Comparison of ENCODE assay signal across 1 cellular context in the genomic region with DNA sequence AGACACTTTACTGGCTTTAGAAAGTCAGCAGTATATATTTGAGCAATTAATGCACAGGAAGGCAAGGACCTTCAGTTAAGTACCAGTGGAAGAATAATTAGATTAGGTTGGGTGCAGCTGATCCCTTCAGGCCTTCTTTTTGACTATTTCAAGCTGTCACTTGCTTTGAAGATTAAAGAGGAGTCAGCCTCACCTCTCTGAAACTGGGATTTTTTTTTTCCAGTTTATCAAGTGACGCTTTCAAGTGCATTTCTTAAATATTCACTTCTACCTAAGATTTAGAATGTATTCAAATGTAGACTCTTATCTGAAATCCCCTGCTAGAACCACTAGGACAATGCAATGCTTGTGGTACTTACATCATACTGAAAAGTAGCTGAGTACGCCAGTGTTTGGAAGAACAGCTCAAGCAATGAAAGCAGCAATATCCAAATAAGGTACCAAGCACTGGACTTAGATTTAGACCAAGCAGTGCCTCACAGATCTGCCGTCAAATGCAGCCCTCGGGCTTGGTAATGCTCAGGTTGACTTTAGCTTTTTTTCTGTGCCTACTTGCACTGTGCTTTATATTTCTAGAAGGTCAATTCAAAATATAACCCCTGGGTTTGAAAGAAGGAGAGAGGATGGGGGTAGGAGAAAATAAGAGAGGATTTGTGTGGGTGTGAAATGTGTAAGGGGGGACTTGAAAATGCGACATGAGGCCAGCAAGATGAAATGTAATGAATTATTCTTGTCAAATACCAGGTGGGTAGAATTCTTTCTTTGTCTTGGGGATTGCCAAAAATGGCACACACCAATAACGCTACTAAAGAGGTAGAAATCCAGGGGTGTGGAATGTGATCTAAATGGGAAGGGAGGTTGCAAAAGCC.
TF ChIP-seq lines count a peak whose summit lies in the region.

No MANE protein-coding gene starts in this region.

TF ChIP-seq in HEK293, 187 proteins besides CTCF, POLR2A, EP300 and RAD21 (continued from another document and continues in another):
- TF ChIP-seq ZNF202 (tag by site-specific recombination; IDR thresholded peaks at IDR 0.05; ENCODE audit: borderline replicate concordance) (no peak), KLF7 (tag by site-specific recombination; IDR thresholded peaks at IDR 0.05; ENCODE audit: borderline replicate concordance) (no peak), ZNF610 (tag by site-specific recombination; IDR thresholded peaks at IDR 0.05; ENCODE audit: borderline replicate concordance) (no peak), ZNF585B (tag by site-specific recombination; IDR thresholded peaks at IDR 0.05) (no peak), ZNF623 (tag by site-specific recombination; IDR thresholded peaks at IDR 0.05) (no peak), ZNF660 (tag by site-specific recombination; IDR thresholded peaks at IDR 0.05) (0 out of 2 replicates have a peak, but pooled peaks have one; percentile 32), ZNF654 (tag by site-specific recombination; IDR thresholded peaks at IDR 0.05; ENCODE audit: low read depth) (no peak), ZNF510 (tag by site-specific recombination; IDR thresholded peaks at IDR 0.05; ENCODE audit: insufficient replicate concordance) (no peak), ZNF768 (tag by site-specific recombination; IDR thresholded peaks at IDR 0.05) (no peak), ZNF184 (tag by site-specific recombination; IDR thresholded peaks at IDR 0.05) (no peak), MZF1 (tag by site-specific recombination; IDR thresholded peaks at IDR 0.05; ENCODE audit: borderline replicate concordance) (peak; percentile 55; the same call in 1 of the 2 replicates), ZNF785 (tag by site-specific recombination; IDR thresholded peaks at IDR 0.05) (no peak), ZFHX2 (tag by site-specific recombination; conservative IDR thresholded peaks at IDR 0.05) (peak; percentile 42), ZNF76 (tag by site-specific recombination; IDR thresholded peaks at IDR 0.05; ENCODE audit: borderline replicate concordance, low read depth) (no peak), ZBTB7A (tag by site-specific recombination; IDR thresholded peaks at IDR 0.05; ENCODE audit: low read depth) (no peak), ZNF426 (tag by site-specific recombination; IDR thresholded peaks at IDR 0.05) (no peak), ZNF366 (tag by site-specific recombination; conservative IDR thresholded peaks at IDR 0.05) (no peak), BCL11B (tag by site-specific recombination; IDR thresholded peaks at IDR 0.05; ENCODE audit: low read depth) (no peak), ZNF121 (tag by site-specific recombination; IDR thresholded peaks at IDR 0.05) (no peak), ZNF677 (tag by site-specific recombination; IDR thresholded peaks at IDR 0.05) (peak; percentile 84), ZSCAN23 (tag by site-specific recombination; IDR thresholded peaks at IDR 0.05) (no peak), ZNF391 (tag by site-specific recombination; IDR thresholded peaks at IDR 0.05; ENCODE audit: borderline replicate concordance, low read depth) (no peak), ZNF548 (tag by site-specific recombination; IDR thresholded peaks at IDR 0.05) (no peak), ZNF501 (tag by site-specific recombination; IDR thresholded peaks at IDR 0.05) (no peak), ZNF302 (tag by site-specific recombination; IDR thresholded peaks at IDR 0.05; ENCODE audit: low read depth) (no peak), ZNF558 (tag by site-specific recombination; IDR thresholded peaks at IDR 0.05) (no peak), ZNF2 (tag by site-specific recombination; IDR thresholded peaks at IDR 0.05) (no peak), ZBTB48 (tag by site-specific recombination; IDR thresholded peaks at IDR 0.05) (no peak), KLF1 (tag by site-specific recombination; IDR thresholded peaks at IDR 0.05) (no peak), ZNF169 (tag by site-specific recombination; IDR thresholded peaks at IDR 0.05) (no peak), SETDB1 (IDR thresholded peaks at IDR 0.05; ENCODE audit: insufficient read length, low read length) (no peak), ZNF112 (tag by site-specific recombination; IDR thresholded peaks at IDR 0.05) (no peak), ZNF248 (tag by site-specific recombination; IDR thresholded peaks at IDR 0.05) (no peak)
- TF ChIP-seq, protein P1, sequence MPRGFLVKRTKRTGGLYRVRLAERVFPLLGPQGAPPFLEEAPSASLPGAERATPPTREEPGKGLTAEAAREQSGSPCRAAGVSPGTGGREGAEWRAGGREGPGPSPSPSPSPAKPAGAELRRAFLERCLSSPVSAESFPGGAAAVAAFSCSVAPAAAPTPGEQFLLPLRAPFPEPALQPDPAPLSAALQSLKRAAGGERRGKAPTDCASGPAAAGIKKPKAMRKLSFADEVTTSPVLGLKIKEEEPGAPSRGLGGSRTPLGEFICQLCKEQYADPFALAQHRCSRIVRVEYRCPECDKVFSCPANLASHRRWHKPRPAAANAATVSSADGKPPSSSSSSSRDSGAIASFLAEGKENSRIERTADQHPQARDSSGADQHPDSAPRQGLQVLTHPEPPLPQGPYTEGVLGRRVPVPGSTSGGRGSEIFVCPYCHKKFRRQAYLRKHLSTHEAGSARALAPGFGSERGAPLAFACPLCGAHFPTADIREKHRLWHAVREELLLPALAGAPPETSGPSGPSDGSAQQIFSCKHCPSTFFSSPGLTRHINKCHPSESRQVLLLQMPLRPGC (tag by site-specific recombination; IDR thresholded peaks at IDR 0.05) = no peak
- TF ChIP-seq, protein P2, sequence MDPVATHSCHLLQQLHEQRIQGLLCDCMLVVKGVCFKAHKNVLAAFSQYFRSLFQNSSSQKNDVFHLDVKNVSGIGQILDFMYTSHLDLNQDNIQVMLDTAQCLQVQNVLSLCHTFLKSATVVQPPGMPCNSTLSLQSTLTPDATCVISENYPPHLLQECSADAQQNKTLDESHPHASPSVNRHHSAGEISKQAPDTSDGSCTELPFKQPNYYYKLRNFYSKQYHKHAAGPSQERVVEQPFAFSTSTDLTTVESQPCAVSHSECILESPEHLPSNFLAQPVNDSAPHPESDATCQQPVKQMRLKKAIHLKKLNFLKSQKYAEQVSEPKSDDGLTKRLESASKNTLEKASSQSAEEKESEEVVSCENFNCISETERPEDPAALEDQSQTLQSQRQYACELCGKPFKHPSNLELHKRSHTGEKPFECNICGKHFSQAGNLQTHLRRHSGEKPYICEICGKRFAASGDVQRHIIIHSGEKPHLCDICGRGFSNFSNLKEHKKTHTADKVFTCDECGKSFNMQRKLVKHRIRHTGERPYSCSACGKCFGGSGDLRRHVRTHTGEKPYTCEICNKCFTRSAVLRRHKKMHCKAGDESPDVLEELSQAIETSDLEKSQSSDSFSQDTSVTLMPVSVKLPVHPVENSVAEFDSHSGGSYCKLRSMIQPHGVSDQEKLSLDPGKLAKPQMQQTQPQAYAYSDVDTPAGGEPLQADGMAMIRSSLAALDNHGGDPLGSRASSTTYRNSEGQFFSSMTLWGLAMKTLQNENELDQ (tag by site-specific recombination; IDR thresholded peaks at IDR 0.05; ENCODE audit: low read depth) = no peak
- TF ChIP-seq, protein P3, sequence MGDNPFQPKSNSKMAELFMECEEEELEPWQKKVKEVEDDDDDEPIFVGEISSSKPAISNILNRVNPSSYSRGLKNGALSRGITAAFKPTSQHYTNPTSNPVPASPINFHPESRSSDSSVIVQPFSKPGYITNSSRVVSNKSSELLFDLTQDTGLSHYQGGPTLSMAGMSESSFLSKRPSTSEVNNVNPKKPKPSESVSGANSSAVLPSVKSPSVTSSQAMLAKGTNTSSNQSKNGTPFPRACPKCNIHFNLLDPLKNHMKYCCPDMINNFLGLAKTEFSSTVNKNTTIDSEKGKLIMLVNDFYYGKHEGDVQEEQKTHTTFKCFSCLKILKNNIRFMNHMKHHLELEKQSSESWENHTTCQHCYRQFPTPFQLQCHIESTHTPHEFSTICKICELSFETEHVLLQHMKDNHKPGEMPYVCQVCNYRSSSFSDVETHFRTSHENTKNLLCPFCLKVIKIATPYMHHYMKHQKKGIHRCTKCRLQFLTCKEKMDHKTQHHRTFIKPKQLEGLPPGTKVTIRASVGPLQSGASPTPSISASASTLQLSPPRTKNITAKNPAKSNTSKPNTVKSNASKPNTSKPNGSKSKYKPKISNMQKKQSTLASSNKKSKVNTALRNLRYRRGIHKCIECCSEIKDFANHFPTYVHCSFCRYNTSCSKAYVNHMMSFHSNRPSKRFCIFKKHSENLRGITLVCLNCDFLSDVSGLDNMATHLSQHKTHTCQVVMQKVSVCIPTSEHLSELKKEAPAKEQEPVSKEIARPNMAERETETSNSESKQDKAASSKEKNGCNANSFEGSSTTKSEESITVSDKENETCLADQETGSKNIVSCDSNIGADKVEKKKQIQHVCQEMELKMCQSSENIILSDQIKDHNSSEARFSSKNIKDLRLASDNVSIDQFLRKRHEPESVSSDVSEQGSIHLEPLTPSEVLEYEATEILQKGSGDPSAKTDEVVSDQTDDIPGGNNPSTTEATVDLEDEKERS (tag by site-specific recombination; IDR thresholded peaks at IDR 0.05) = no peak
- TF ChIP-seq, protein P4, sequence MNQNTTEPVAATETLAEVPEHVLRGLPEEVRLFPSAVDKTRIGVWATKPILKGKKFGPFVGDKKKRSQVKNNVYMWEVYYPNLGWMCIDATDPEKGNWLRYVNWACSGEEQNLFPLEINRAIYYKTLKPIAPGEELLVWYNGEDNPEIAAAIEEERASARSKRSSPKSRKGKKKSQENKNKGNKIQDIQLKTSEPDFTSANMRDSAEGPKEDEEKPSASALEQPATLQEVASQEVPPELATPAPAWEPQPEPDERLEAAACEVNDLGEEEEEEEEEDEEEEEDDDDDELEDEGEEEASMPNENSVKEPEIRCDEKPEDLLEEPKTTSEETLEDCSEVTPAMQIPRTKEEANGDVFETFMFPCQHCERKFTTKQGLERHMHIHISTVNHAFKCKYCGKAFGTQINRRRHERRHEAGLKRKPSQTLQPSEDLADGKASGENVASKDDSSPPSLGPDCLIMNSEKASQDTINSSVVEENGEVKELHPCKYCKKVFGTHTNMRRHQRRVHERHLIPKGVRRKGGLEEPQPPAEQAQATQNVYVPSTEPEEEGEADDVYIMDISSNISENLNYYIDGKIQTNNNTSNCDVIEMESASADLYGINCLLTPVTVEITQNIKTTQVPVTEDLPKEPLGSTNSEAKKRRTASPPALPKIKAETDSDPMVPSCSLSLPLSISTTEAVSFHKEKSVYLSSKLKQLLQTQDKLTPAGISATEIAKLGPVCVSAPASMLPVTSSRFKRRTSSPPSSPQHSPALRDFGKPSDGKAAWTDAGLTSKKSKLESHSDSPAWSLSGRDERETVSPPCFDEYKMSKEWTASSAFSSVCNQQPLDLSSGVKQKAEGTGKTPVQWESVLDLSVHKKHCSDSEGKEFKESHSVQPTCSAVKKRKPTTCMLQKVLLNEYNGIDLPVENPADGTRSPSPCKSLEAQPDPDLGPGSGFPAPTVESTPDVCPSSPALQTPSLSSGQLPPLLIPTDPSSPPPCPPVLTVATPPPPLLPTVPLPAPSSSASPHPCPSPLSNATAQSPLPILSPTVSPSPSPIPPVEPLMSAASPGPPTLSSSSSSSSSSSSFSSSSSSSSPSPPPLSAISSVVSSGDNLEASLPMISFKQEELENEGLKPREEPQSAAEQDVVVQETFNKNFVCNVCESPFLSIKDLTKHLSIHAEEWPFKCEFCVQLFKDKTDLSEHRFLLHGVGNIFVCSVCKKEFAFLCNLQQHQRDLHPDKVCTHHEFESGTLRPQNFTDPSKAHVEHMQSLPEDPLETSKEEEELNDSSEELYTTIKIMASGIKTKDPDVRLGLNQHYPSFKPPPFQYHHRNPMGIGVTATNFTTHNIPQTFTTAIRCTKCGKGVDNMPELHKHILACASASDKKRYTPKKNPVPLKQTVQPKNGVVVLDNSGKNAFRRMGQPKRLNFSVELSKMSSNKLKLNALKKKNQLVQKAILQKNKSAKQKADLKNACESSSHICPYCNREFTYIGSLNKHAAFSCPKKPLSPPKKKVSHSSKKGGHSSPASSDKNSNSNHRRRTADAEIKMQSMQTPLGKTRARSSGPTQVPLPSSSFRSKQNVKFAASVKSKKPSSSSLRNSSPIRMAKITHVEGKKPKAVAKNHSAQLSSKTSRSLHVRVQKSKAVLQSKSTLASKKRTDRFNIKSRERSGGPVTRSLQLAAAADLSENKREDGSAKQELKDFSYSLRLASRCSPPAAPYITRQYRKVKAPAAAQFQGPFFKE (tag by site-specific recombination; IDR thresholded peaks at IDR 0.05; ENCODE audit: borderline replicate concordance) = no peak
- TF ChIP-seq, protein P5, sequence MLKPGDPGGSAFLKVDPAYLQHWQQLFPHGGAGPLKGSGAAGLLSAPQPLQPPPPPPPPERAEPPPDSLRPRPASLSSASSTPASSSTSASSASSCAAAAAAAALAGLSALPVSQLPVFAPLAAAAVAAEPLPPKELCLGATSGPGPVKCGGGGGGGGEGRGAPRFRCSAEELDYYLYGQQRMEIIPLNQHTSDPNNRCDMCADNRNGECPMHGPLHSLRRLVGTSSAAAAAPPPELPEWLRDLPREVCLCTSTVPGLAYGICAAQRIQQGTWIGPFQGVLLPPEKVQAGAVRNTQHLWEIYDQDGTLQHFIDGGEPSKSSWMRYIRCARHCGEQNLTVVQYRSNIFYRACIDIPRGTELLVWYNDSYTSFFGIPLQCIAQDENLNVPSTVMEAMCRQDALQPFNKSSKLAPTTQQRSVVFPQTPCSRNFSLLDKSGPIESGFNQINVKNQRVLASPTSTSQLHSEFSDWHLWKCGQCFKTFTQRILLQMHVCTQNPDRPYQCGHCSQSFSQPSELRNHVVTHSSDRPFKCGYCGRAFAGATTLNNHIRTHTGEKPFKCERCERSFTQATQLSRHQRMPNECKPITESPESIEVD (tag by site-specific recombination; IDR thresholded peaks at IDR 0.05) = peak; percentile 46; the same call in 1 of the 2 replicates
- TF ChIP-seq, protein P6, sequence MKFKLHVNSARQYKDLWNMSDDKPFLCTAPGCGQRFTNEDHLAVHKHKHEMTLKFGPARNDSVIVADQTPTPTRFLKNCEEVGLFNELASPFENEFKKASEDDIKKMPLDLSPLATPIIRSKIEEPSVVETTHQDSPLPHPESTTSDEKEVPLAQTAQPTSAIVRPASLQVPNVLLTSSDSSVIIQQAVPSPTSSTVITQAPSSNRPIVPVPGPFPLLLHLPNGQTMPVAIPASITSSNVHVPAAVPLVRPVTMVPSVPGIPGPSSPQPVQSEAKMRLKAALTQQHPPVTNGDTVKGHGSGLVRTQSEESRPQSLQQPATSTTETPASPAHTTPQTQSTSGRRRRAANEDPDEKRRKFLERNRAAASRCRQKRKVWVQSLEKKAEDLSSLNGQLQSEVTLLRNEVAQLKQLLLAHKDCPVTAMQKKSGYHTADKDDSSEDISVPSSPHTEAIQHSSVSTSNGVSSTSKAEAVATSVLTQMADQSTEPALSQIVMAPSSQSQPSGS (tag by site-specific recombination; IDR thresholded peaks at IDR 0.05; ENCODE audit: low read depth) = no peak
- TF ChIP-seq, protein P7, sequence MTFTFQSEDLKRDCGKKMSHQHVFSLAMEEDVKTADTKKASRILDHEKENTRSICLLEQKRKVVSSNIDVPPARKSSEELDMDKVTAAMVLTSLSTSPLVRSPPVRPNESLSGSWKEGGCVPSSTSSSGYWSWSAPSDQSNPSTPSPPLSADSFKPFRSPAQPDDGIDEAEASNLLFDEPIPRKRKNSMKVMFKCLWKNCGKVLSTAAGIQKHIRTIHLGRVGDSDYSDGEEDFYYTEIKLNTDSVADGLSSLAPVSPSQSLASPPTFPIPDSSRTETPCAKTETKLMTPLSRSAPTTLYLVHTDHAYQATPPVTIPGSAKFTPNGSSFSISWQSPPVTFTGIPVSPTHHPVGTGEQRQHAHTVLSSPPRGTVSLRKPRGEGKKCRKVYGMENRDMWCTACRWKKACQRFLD (tag by site-specific recombination; IDR thresholded peaks at IDR 0.05) = no peak
